26 cellular contexts compared by ENCODE assay signal in genomic region chr13:105971720-105972119, GRCh38.
DNase-seq lines count a peak whose midpoint lies in the region; ATAC-seq, FAIRE-seq and TF ChIP-seq lines count a peak whose summit lies in the region.
"Had no signal": no experiment of that assay in that cellular context is flagged by ENCODE, and none has a peak within 500 bp of the region (broad histone marks: within the 10 kb centered on the region; RNA-seq: fewer than 3 reads in every experiment).

No MANE protein-coding gene starts in this region.

- intact Hi-C loops in mucosa of descending colon (cut with DNase I, micrococcal nuclease) = no loop called here

- no peaks in the 10 kb centered on the region for H3K36me3 ChIP-seq in mucosa of descending colon (ENCODE audit: low read depth)
- H3K36me3 ChIP-seq: vagina had no signal

- peak overlapping the region; percentile 21 for H3K4me3 Mint-ChIP-seq in type B pancreatic cell
- H3K4me3 Mint-ChIP-seq: activated naive CD4-positive, alpha-beta T cell treated with anti-CD3 and anti-CD28 coated beads for 36 hours; brain; CD4-positive, CD25-positive, alpha-beta regulatory T cell; HFFc6; T-cell had no signal

- H3K4me1 ChIP-seq in mucosa of descending colon (ENCODE audit: low read depth) = peaks cover 10% of the 10 kb centered on the region
- H3K4me1 ChIP-seq: psoas muscle, testis had no signal

- H3K9me3 ChIP-seq in mucosa of descending colon = no peaks in the 10 kb centered on the region
- H3K9me3 ChIP-seq: psoas muscle, testis, vagina had no signal

- peak; percentile 10 for DNase-seq in DMS153 (lab: John Stamatoyannopoulos, UW)
- DNase-seq in DMS153 treated with DMSO at 0.1 percent for 48 hours (lab: John Stamatoyannopoulos, UW; ENCODE audit: unreplicated experiment) = no peak
- DNase-seq in mucosa of descending colon = no peak
- DNase-seq in type B pancreatic cell (ENCODE audit: extremely low spot score, unreplicated experiment) = no peak
- no peak for DNase-seq in GM03348 (ENCODE audit: low spot score)
- DNase-seq in NCI-H1092 (lab: John Stamatoyannopoulos, UW) = no peak
- DNase-seq: 8988T; activated CD4-positive, alpha-beta T cell treated with anti-CD3 and anti-CD28 coated beads, Interleukin-2, amount 50 U/mL, for 4 hours; activated naive CD4-positive, alpha-beta T cell treated with anti-CD3 and anti-CD28 coated beads for 36 hours; CD4-positive, CD25-positive, alpha-beta regulatory T cell; cerebellar nuclear complex; DMS 273 treated with DMSO at 0.1 percent for 48 hours; glutamatergic neuron; HFFc6; kidney; NCI-H2171; NCI-H524; psoas muscle; stimulated activated naive CD4-positive, alpha-beta T cell treated with Interleukin-2 at 50 U/mL for 16 hours; T-cell; testis had no signal

- peak; percentile 35 for FAIRE-seq in endometrium (lab: Jason Lieb, UNC)
- FAIRE-seq: kidney had no signal

- TF ChIP-seq CTCF in mucosa of descending colon (IDR thresholded peaks at IDR 0.05) (no peak), type B pancreatic cell (conservative IDR thresholded peaks at IDR 0.05) (no peak)

- peaks cover 37% of the 10 kb centered on the region for H3K4me1 Mint-ChIP-seq in type B pancreatic cell (ENCODE audit: unreplicated experiment)
- H3K4me1 Mint-ChIP-seq: CD4-positive, CD25-positive, alpha-beta regulatory T cell; T-cell had no signal

- ATAC-seq in mucosa of descending colon (peak; percentile 58), GM21423 (IDR thresholded peaks at IDR 0.05; ENCODE audit: unreplicated experiment) (no peak)
- ATAC-seq: psoas muscle, T-cell had no signal

- no peak overlapping the region for H3K27ac Mint-ChIP-seq in type B pancreatic cell
- H3K27ac Mint-ChIP-seq: activated naive CD4-positive, alpha-beta T cell treated with anti-CD3 and anti-CD28 coated beads for 36 hours; CD4-positive, CD25-positive, alpha-beta regulatory T cell; HFFc6; T-cell had no signal

- H3K4me3 ChIP-seq in mucosa of descending colon = no peak overlapping the region
- H3K4me3 ChIP-seq: lung, psoas muscle, testis had no signal

- no peaks in the 10 kb centered on the region for H3K27me3 Mint-ChIP-seq in type B pancreatic cell
- H3K27me3 Mint-ChIP-seq: brain; CD4-positive, CD25-positive, alpha-beta regulatory T cell had no signal

- no peaks in the 10 kb centered on the region for H3K36me3 Mint-ChIP-seq in type B pancreatic cell
- H3K36me3 Mint-ChIP-seq: brain; CD4-positive, CD25-positive, alpha-beta regulatory T cell; T-cell had no signal

- H3K9me3 Mint-ChIP-seq in type B pancreatic cell = no peaks in the 10 kb centered on the region
- H3K9me3 Mint-ChIP-seq: activated naive CD4-positive, alpha-beta T cell treated with anti-CD3 and anti-CD28 coated beads for 36 hours; HFFc6 had no signal
